Comparison of ENCODE assay signal across 34 cellular contexts in the genomic region with DNA sequence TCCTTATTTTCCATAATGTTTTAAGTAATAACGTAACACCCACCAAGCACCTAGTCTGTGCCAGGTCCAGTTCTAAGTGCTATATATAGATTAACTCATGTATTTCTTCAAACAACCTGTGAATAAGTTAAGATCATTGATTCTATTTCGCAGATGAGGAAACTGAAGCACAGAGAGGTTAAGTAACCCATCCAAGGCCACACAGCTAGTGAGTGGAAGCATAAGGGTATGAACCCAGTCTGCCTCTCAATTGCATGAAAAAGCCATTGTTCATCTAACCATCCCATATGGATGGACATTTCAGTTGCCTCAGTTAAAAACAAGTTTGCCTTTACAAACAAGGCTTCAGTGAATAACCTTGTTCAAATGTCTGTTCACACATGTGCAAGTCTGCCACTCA. TPM values are rescaled to one million over a fixed set of nuclear protein-coding genes. Genes with fewer than 3 reads are reported as not detected.
"Had no signal": no experiment of that assay in that cellular context is flagged by ENCODE, and none has a peak within 500 bp of the region (broad histone marks: within the 10 kb centered on the region; RNA-seq: fewer than 3 reads in every experiment).

No MANE protein-coding gene starts in this region.

- H3K36me3 ChIP-seq: neural progenitor cell, ovary, spleen, suprapubic skin, tibial artery, transverse colon, upper lobe of right lung, uterus had no signal

- ATAC-seq: natural killer cell; psoas muscle; right cardiac atrium; sciatic nerve; stimulated activated memory B cell treated with anti-CD40 and anti-IgM and Interleukin-4, amounts not matched to agents 10 μg/mL and 1 μg/mL and 100 μg/mL, for 72 hours; stimulated activated naive CD8-positive, alpha-beta T cell treated with anti-CD3 and anti-CD28 coated beads, Interleukin-15, amount 100 ng/mL, for 72 hours; stimulated activated naive CD8-positive, alpha-beta T cell treated with anti-CD3 and anti-CD28 coated beads, Interleukin-15, Interleukin-2, amounts not matched to agents 100 U/mL and 50 U/mL, for 24 hours; upper lobe of right lung had no signal

- H3K27me3 ChIP-seq: neural progenitor cell, ovary, testis, tibial artery, transverse colon, upper lobe of right lung, uterus had no signal

- H3K4me1 ChIP-seq: neural progenitor cell, parathyroid adenoma, psoas muscle, spleen, suprapubic skin, testis, tibial artery, transverse colon, upper lobe of right lung, uterus had no signal

- H3K79me2 ChIP-seq: parathyroid adenoma had no signal

- H3K27ac ChIP-seq: neural progenitor cell, ovary, parathyroid adenoma, psoas muscle, skin epidermis, spleen, suprapubic skin, testis, tibial artery, transverse colon, upper lobe of right lung, uterus had no signal

- H3K9me3 ChIP-seq: ovary, psoas muscle, suprapubic skin, testis, transverse colon, upper lobe of right lung, uterus had no signal

- H3K9ac ChIP-seq: neural progenitor cell, parathyroid adenoma had no signal

- H3K4me2 ChIP-seq: neural progenitor cell, smooth muscle cell had no signal

- DNase-seq: natural killer cell; occipital lobe; ovary; posterior cingulate gyrus; psoas muscle; right cardiac atrium; spleen; stimulated activated CD4-positive, alpha-beta T cell treated with anti-CD3 and anti-CD28 coated beads, Interleukin-12 subunit alpha, Interleukin-12 subunit beta, amount 100 ng/mL, for 4 hours; stimulated activated CD4-positive, alpha-beta T cell treated with anti-CD3 and anti-CD28 coated beads, Interleukin-1b, Interleukin-23, amount 100 ng/mL, for 48 hours; stimulated activated CD4-positive, alpha-beta T cell treated with anti-CD3 and anti-CD28 coated beads, Interleukin-4, amount 100 ng/mL, for 1 hour; stimulated activated CD4-positive, alpha-beta T cell treated with anti-CD3 and anti-CD28 coated beads, Interleukin-4, amount 100 ng/mL, for 4 hours; stimulated activated CD8-positive, alpha-beta memory T cell treated with anti-CD3 and anti-CD28 coated beads, Interleukin-4, amount 100 ng/mL, for 48 hours; stimulated activated naive CD4-positive, alpha-beta T cell; stimulated activated naive CD8-positive, alpha-beta T cell treated with anti-CD3 and anti-CD28 coated beads, Interleukin-15, amount 100 ng/mL, for 72 hours; stimulated activated naive CD8-positive, alpha-beta T cell treated with anti-CD3 and anti-CD28 coated beads, Interleukin-15, Interleukin-2, amounts not matched to agents 100 U/mL and 50 U/mL, for 24 hours; substantia nigra; testis; tibial artery; transverse colon; upper lobe of right lung; uterus had no signal

- H2AFZ ChIP-seq: neural progenitor cell, parathyroid adenoma had no signal

- H3K4me3 ChIP-seq: neural progenitor cell, ovary, psoas muscle, skin epidermis, smooth muscle cell, spleen, suprapubic skin, testis, tibial artery, transverse colon, upper lobe of right lung, uterus had no signal

RNA-seq across cellular contexts. Expression of a gene that starts 20.8 kb away (rescaled TPM):
- total RNA-seq: natural killer cell, occipital lobe, osteoblast, ovary, progenitor cell of endocrine pancreas, psoas muscle, renal cortical epithelial cell, right cardiac atrium, sciatic nerve, smooth muscle cell, spleen, testis, upper lobe of right lung, urinary bladder, uterus had no signal
- polyA plus RNA-seq: neural cell, ovary, psoas muscle, right cardiac atrium, smooth muscle cell, spleen, thymus, urinary bladder had no signal
